In genomic region chr17:74202879-74203432, GRCh38 we compare ENCODE assay signal across 1 cellular context.
TF ChIP-seq lines count a peak whose summit lies in the region.

No MANE protein-coding gene starts in this region.

TF ChIP-seq in HCT116, 20 proteins besides CTCF, POLR2A, EP300 and RAD21 (continued from another document):
- TF ChIP-seq ATF3 (IDR thresholded peaks at IDR 0.05) (no peak), ELF1 (IDR thresholded peaks at IDR 0.05; ENCODE audit: borderline replicate concordance, low read depth) (no peak), ZNF274 (IDR thresholded peaks at IDR 0.05; ENCODE audit: low read depth, low read length) (no peak), ZFX (IDR thresholded peaks at IDR 0.05) (no peak), EZH2 (IDR thresholded peaks at IDR 0.05) (no peak), YY1 (IDR thresholded peaks at IDR 0.05; ENCODE audit: extremely low read depth, insufficient replicate concordance, low read depth, low read length) (no peak), EGR1 (IDR thresholded peaks at IDR 0.05; ENCODE audit: low read depth) (no peak), TCF7L2 (IDR thresholded peaks at IDR 0.05; ENCODE audit: borderline replicate concordance, extremely low read depth, insufficient read depth, insufficient read length) (no peak), SRF (IDR thresholded peaks at IDR 0.05; ENCODE audit: low read depth) (no peak), EZH2phosphoT487 (IDR thresholded peaks at IDR 0.05; ENCODE audit: borderline replicate concordance) (no peak), SIN3A (IDR thresholded peaks at IDR 0.05; ENCODE audit: low read depth) (no peak), JUND (IDR thresholded peaks at IDR 0.05) (no peak), FOSL1 (IDR thresholded peaks at IDR 0.05; ENCODE audit: low read depth) (no peak), SP1 (IDR thresholded peaks at IDR 0.05; ENCODE audit: low read depth) (no peak)
- TF ChIP-seq, protein P1, sequence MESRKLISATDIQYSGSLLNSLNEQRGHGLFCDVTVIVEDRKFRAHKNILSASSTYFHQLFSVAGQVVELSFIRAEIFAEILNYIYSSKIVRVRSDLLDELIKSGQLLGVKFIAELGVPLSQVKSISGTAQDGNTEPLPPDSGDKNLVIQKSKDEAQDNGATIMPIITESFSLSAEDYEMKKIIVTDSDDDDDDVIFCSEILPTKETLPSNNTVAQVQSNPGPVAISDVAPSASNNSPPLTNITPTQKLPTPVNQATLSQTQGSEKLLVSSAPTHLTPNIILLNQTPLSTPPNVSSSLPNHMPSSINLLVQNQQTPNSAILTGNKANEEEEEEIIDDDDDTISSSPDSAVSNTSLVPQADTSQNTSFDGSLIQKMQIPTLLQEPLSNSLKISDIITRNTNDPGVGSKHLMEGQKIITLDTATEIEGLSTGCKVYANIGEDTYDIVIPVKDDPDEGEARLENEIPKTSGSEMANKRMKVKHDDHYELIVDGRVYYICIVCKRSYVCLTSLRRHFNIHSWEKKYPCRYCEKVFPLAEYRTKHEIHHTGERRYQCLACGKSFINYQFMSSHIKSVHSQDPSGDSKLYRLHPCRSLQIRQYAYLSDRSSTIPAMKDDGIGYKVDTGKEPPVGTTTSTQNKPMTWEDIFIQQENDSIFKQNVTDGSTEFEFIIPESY (IDR thresholded peaks at IDR 0.05; ENCODE audit: extremely low read depth, insufficient replicate concordance, low read length) = no peak
